8 cellular contexts compared by ENCODE assay signal in genomic region chr10:12234687-12235086, GRCh38. TPM values are rescaled to one million over a fixed set of nuclear protein-coding genes. Genes with fewer than 3 reads are reported as not detected.
DNase-seq lines count a peak whose midpoint lies in the region; ATAC-seq, FAIRE-seq and TF ChIP-seq lines count a peak whose summit lies in the region.
"Not testable (repeated sequence)": the region's sequence is repeated elsewhere in the genome, so short reads cannot be mapped to it uniquely, and the experiment has no call there.

No MANE protein-coding gene starts in this region.

- POLR2A ChIA-PET in WTC11 (lab: Charles Lee), result interaction anchor here (0.7 kb wide), 1 partner anchor 520 kb away, joined by 6 read pairs; no protein-coding TSS in a partner anchor

- peaks cover 63% of the 10 kb centered on the region for H3K36me3 Mint-ChIP-seq in WTC11

- 96% methylated on average over 5 of the region's 5 CpGs for WGBS in esophagus muscularis mucosa
- WGBS in mesodermal cell (ENCODE audit: insufficient coverage in 2 of 2), 2 experiments, result 100% methylated on average over 2 to 4 of the region's 5 CpGs
- WGBS in smooth muscle cell (ENCODE audit: low lambda C conversion rate), result 92% methylated on average over 5 of the region's 5 CpGs
- WGBS in aorta, 2 donors, result 95% methylated on average over 5 of the region's 5 CpGs

- peak overlapping the region; percentile 48 for H3K4me2 ChIP-seq in smooth muscle cell

- H4K20me1 ChIP-seq in smooth muscle cell (ENCODE audit: low read depth), result not testable (repeated sequence)

- peak overlapping the region; percentile 78; the same call in 1 of the 2 replicates for H3K27ac Mint-ChIP-seq in WTC11

- not testable (repeated sequence) for H3K9me3 ChIP-seq in esophagus muscularis mucosa; mesodermal cell (ENCODE audit: control insufficient read depth, low read length); smooth muscle cell (replicated peaks; ENCODE audit: low read depth); aorta (ENCODE audit: control insufficient read depth, low read length)

- H3K27me3 ChIP-seq in bronchial epithelial cell (ENCODE audit: control insufficient read depth, insufficient read depth, low read length); esophagus muscularis mucosa; smooth muscle cell (ENCODE audit: low read depth); aorta (ENCODE audit: control insufficient read depth in 1 of 2, insufficient read depth in 2 of 2, low read length in 1 of 2): not testable (repeated sequence)

- TF ChIP-seq EP300 in esophagus muscularis mucosa (IDR thresholded peaks at IDR 0.05), result not testable (repeated sequence)

- FAIRE-seq in bronchial epithelial cell (lab: Jason Lieb, UNC), result not testable (repeated sequence)

- H3K36me3 ChIP-seq in bronchial epithelial cell (ENCODE audit: control insufficient read depth, insufficient read depth, low read length); smooth muscle cell (ENCODE audit: low read depth); aorta (ENCODE audit: control insufficient read depth in 1 of 2, insufficient read depth in 2 of 2, low read length in 1 of 2): not testable (repeated sequence)
- H3K36me3 ChIP-seq in esophagus muscularis mucosa (peaks cover 13 to 77% (median 51%) of the 10 kb centered on the region in 4 donors), mesodermal cell (ENCODE audit: control insufficient read depth, insufficient read depth, low read length) (peaks cover 86% of the 10 kb centered on the region)

- not testable (repeated sequence) for H3F3A ChIP-seq in smooth muscle cell (ENCODE audit: low read depth)

- not testable (repeated sequence) for H3K4me3 Mint-ChIP-seq in WTC11

- not testable (repeated sequence) for H3K79me2 ChIP-seq in smooth muscle cell (ENCODE audit: low read depth)

- CTCF ChIA-PET in WTC11 (lab: Charles Lee), result not testable (repeated sequence)

- H3K4me1 ChIP-seq in esophagus muscularis mucosa, result peaks cover 7 to 42% (median 36%) of the 10 kb centered on the region in 4 donors
- H3K4me1 ChIP-seq in mesodermal cell (ENCODE audit: control insufficient read depth, insufficient read depth, low read length, poor library complexity, severe bottlenecking), result peaks cover 17% of the 10 kb centered on the region
- H3K4me1 ChIP-seq in smooth muscle cell (ENCODE audit: low read depth); aorta (ENCODE audit: control insufficient read depth in 1 of 2, insufficient read depth in 2 of 2, low read length in 2 of 2): not testable (repeated sequence)

- not testable (repeated sequence) for H2AFZ ChIP-seq in smooth muscle cell (ENCODE audit: low read depth)

- TF ChIP-seq CTCF in WTC11 (IDR thresholded peaks at IDR 0.05); bronchial epithelial cell (IDR thresholded peaks at IDR 0.05; ENCODE audit: insufficient read depth, low read length, severe bottlenecking); esophagus muscularis mucosa (IDR thresholded peaks at IDR 0.05); smooth muscle cell (IDR thresholded peaks at IDR 0.05; ENCODE audit: borderline replicate concordance, insufficient read depth, poor library complexity, severe bottlenecking): not testable (repeated sequence)

- H3K27me3 Mint-ChIP-seq in WTC11 (ENCODE audit: low read depth), result not testable (repeated sequence)

- H3K9ac ChIP-seq in smooth muscle cell (ENCODE audit: low read depth), result not testable (repeated sequence)

- DNase-seq in WTC11 (ENCODE audit: low spot score); esophagus muscularis mucosa (ENCODE audit: extremely low spot score); left ventricle myocardium superior; smooth muscle cell (lab: John Stamatoyannopoulos, UW; ENCODE audit: unreplicated experiment); aorta: not testable (repeated sequence)
- peak; percentile 27 for DNase-seq in bronchial epithelial cell (ENCODE audit: low read depth)
- peak; percentile 72 for DNase-seq in cardiac septum (ENCODE audit: low spot score)

- not testable (repeated sequence) for H3K9me3 Mint-ChIP-seq in WTC11

- not testable (repeated sequence) for ATAC-seq in WTC11; aorta (ENCODE audit: low FRiP score)
- peak; percentile 64 for ATAC-seq in left ventricle myocardium superior

- H3K4me1 Mint-ChIP-seq in WTC11, result not testable (repeated sequence)

- H3K27ac ChIP-seq in esophagus muscularis mucosa (replicated peaks in 1 of 4), result peak overlapping the region; percentile 55 to 72 (median 68)
- peak overlapping the region; percentile 36 for H3K27ac ChIP-seq in mesodermal cell (ENCODE audit: low read depth, low read length, severe bottlenecking)
- H3K27ac ChIP-seq in smooth muscle cell (ENCODE audit: low read depth), result peak overlapping the region; percentile 84
- peak overlapping the region; percentile 40 to 67 for H3K27ac ChIP-seq in aorta (ENCODE audit: low read depth in 1 of 2, low read length in 2 of 2)

- intact Hi-C loops in esophagus muscularis mucosa (cut with DNase I); cardiac septum (cut with DNase I); left ventricle myocardium superior (cut with micrococcal nuclease); aorta (cut with DNase I): not testable (repeated sequence)

- TF ChIP-seq POLR2A in esophagus muscularis mucosa (IDR thresholded peaks at IDR 0.05; ENCODE audit: low read depth), result not testable (repeated sequence)

- not testable (repeated sequence) for H3K4me3 ChIP-seq in bronchial epithelial cell (ENCODE audit: low read depth, low read length); esophagus muscularis mucosa; mesodermal cell (ENCODE audit: extremely low read depth, insufficient read depth, low read length, poor library complexity, severe bottlenecking); smooth muscle cell; aorta (ENCODE audit: low read length in 2 of 2)

RNA-seq across cellular contexts. Expression of gene CDC123, which starts 38.7 kb away (rescaled TPM):
- total RNA-seq in WTC11 (2021), result 137 to 153 TPM (median 143 TPM) in 3 replicates
- 88.5 and 106 TPM in 2 replicates for total RNA-seq in bronchial epithelial cell
- total RNA-seq in esophagus muscularis mucosa, result 10 to 100 TPM; 46.9 to 50.2 (median 48.5) TPM
- 44.2 TPM for total RNA-seq in cardiac septum
- 54.8 TPM for total RNA-seq in left ventricle myocardium superior
- 126 TPM for polyA plus RNA-seq in mesodermal cell (2013, experiment 1 of 2)
- 122 TPM for polyA plus RNA-seq in mesodermal cell (2013, experiment 2 of 2)
- 78.2 and 87.4 TPM in 2 replicates for total RNA-seq in smooth muscle cell
- 97.2 and 103 TPM in 2 replicates for polyA plus RNA-seq in smooth muscle cell
- 10 to 100 TPM; 39.8 to 53.9 TPM for total RNA-seq in aorta
- 10 to 100 TPM; 36.7 to 66.7 TPM for polyA plus RNA-seq in aorta

RNA-seq across cellular contexts. Expression of gene NUDT5, which starts 39.0 kb away (rescaled TPM):
- total RNA-seq in WTC11 (2021), result 107 to 119 TPM (median 109 TPM) in 3 replicates
- 51.2 and 68.4 TPM in 2 replicates for total RNA-seq in bronchial epithelial cell
- 10 to 100 TPM; 19.9 to 23.7 (median 21.4) TPM for total RNA-seq in esophagus muscularis mucosa
- total RNA-seq in cardiac septum, result 10.5 TPM
- total RNA-seq in left ventricle myocardium superior, result 9.2 TPM
- 108 TPM for polyA plus RNA-seq in mesodermal cell (2013, experiment 1 of 2)
- polyA plus RNA-seq in mesodermal cell (2013, experiment 2 of 2), result 104 TPM
- total RNA-seq in smooth muscle cell, result 64.8 and 67.3 TPM in 2 replicates
- 89.6 and 101 TPM in 2 replicates for polyA plus RNA-seq in smooth muscle cell
- 10 to 100 TPM; 25.9 to 39.7 TPM for total RNA-seq in aorta
- polyA plus RNA-seq in aorta, result 10 to 100 TPM; 21.3 to 37.8 TPM
